In genomic region chr1:198042168-198042567, GRCh38 we compare ENCODE assay signal across 25 cellular contexts.
A peak's percentile ranks its signal among the peaks of the same experiment; 100 is the strongest.
DNase-seq lines count a peak whose midpoint lies in the region; ATAC-seq and TF ChIP-seq lines count a peak whose summit lies in the region.
"Had no signal": no experiment of that assay in that cellular context is flagged by ENCODE, and none has a peak within 500 bp of the region (broad histone marks: within the 10 kb centered on the region; RNA-seq: fewer than 3 reads in every experiment).

No MANE protein-coding gene starts in this region.

- ATAC-seq in HG03439 (IDR thresholded peaks at IDR 0.05; ENCODE audit: unreplicated experiment), result no peak
- ATAC-seq: Right ventricle myocardium inferior, SK-N-SH treated with all-trans-retinoic acid at 6 μM for 48 hours had no signal

- no peak overlapping the region for H3K4me3 ChIP-seq in astrocyte of the cerebellum (ENCODE audit: low read depth, low read length)
- no peak overlapping the region for H3K4me3 ChIP-seq in fibroblast of the aortic adventitia (ENCODE audit: low read depth, low read length)
- H3K4me3 ChIP-seq: GM23248, MG63, PC-9, SJCRH30 had no signal

- in situ Hi-C loops in astrocyte of the cerebellum (cut with HindIII; ENCODE audit: low sequenced_read_pairs), result no loop called here

- TF ChIP-seq CTCF in astrocyte of the cerebellum (IDR thresholded peaks at IDR 0.05; ENCODE audit: low read depth, low read length, missing control alignments) (no peak), fibroblast of the aortic adventitia (IDR thresholded peaks at IDR 0.05; ENCODE audit: insufficient read depth, low read length) (no peak)

- peak; percentile 9 for DNase-seq in EH (ENCODE audit: low read depth)
- peak; percentile 44 for DNase-seq in MV-4-11 (lab: John Stamatoyannopoulos, UW)
- peak; percentile 50 for DNase-seq in astrocyte of the cerebellum (ENCODE audit: low read depth)
- DNase-seq in fibroblast of the aortic adventitia (ENCODE audit: low read depth), result peak; percentile 11
- no peak for DNase-seq in NCI-H2029 treated with DMSO at 0.1 percent for 48 hours (lab: John Stamatoyannopoulos, UW)
- no peak for DNase-seq in AG08396 (ENCODE audit: low spot score)
- DNase-seq in NCI-H524 treated with DMSO at 0.1 percent for 48 hours (lab: John Stamatoyannopoulos, UW), result no peak
- DNase-seq: BE2C; CD8-positive, alpha-beta memory T cell; DMS153; GM23248; H7; KBM-7; MG63; NCI-H1417; NCI-H1694; NCI-H2081 treated with DMSO at 0.1 percent for 48 hours; NCI-H226; NCI-H510A; NCI-H748 treated with DMSO at 0.1 percent for 48 hours; PC-9; SJCRH30 had no signal

Comparison
In these comparisons a context has a peak if more than half of its experiments do, and no peak if none do; other contexts are left out.
1. DNase-seq: peak in EH (single experiment), MV-4-11 (single experiment), astrocyte of the cerebellum (single experiment) and fibroblast of the aortic adventitia (single experiment); none in NCI-H2029 treated with DMSO at 0.1 percent for 48 hours (single experiment), AG08396 (single experiment) and NCI-H524 treated with DMSO at 0.1 percent for 48 hours (single experiment).